In the genomic region with DNA sequence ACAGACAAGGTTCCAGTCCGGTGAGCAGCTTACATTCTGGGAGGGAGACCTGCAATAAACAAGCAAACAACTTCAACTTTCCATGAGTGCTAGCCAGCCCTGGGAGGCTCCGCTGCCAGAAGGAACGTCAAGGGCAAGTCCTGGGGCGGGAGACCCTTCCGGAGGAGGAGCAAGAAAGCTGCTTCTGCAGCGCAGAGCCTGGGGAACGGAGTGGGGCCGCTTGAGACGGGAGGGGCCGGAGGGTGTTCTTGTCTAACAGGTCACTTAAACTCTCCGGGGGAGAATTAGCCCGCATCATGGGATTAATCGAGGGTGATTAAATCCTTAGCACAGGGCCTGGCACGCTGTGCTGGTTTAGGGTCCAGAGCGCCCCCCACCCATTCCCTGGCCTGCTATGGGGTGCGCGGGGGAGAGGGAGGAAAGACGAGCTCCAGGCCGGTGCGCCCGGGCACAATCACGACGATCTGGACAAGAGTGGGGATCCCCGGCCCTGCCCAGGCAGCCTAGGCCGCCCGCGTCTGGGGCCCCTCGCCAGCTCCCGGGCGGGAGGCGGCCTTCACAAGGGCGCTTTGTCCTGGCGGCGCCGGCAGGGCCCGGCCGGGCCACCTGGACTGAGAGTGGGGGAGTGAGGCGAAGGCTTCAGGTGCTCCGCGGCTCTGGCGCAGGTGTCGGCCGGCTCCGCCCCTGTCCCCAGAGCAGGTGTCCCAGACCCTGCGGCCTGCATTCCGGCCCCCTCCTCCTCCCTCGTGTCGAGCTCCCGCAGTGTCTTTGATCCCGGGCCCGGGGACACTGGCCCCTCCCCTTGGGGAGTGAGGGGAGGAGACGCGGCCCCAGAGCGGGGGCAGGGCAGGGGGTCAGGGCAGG, we compare ENCODE assay signal across 8 cellular contexts. TPM values are rescaled to one million over a fixed set of nuclear protein-coding genes. Genes with fewer than 3 reads are reported as not detected.
DNase-seq lines count a peak whose midpoint lies in the region; ATAC-seq and TF ChIP-seq lines count a peak whose summit lies in the region.

No MANE protein-coding gene starts in this region.

- no peak overlapping the region for H3K9ac ChIP-seq in trophoblast cell (ENCODE audit: low read length)

- peak overlapping the region; percentile 51 for H3K4me2 ChIP-seq in OCI-LY7 (ENCODE audit: low read length)
- H3K4me2 ChIP-seq in trophoblast cell (ENCODE audit: low read length): peak overlapping the region; percentile 65

- H3K27ac ChIP-seq in OCI-LY7 (ENCODE audit: low read depth, low read length, poor library complexity, severe bottlenecking): no peak overlapping the region
- H3K27ac ChIP-seq in trophoblast cell (ENCODE audit: low read depth, low read length): no peak overlapping the region

- H3K9me2 ChIP-seq in OCI-LY7 (ENCODE audit: insufficient read depth, low read length): no peaks in the 10 kb centered on the region

- no CpG with 5 or more reads among the region's 54 CpGs for WGBS in trophoblast cell (ENCODE audit: extremely low coverage, insufficient coverage, insufficient read length)

- H2AK5ac ChIP-seq in trophoblast cell (ENCODE audit: low read length): no peak overlapping the region

- no peak overlapping the region for H2BK12ac ChIP-seq in trophoblast cell (ENCODE audit: low read length)

- H3K18ac ChIP-seq in trophoblast cell (ENCODE audit: low read length): no peak overlapping the region

- peak overlapping the region; percentile 36 for H3K4me3 ChIP-seq in OCI-LY7 (ENCODE audit: low read depth, low read length, poor library complexity, severe bottlenecking)
- peak overlapping the region; percentile 4 for H3K4me3 ChIP-seq in trophoblast cell (ENCODE audit: low read depth, low read length)

- POLR2A ChIA-PET in OCI-LY7 (lab: Charles Lee): interaction anchor here (4.5 kb wide), 1 partner anchor 9 kb away, joined by 33 read pairs; no protein-coding TSS in a partner anchor

- H2BK5ac ChIP-seq in trophoblast cell (ENCODE audit: low read depth, low read length, poor library complexity): no peak overlapping the region

- H3K23ac ChIP-seq in trophoblast cell (ENCODE audit: low read length): no peak overlapping the region

- H3K27me3 ChIP-seq in trophoblast cell (ENCODE audit: insufficient read depth, low read length): peaks cover 21% of the 10 kb centered on the region

- ATAC-seq in esophagus mucosa (peak; percentile 2), GM21367 (IDR thresholded peaks at IDR 0.05; ENCODE audit: unreplicated experiment) (no peak), GM21529 (IDR thresholded peaks at IDR 0.05; ENCODE audit: unreplicated experiment) (no peak)

- H2AFZ ChIP-seq in OCI-LY7 (ENCODE audit: low read length) (no peak overlapping the region), trophoblast cell (ENCODE audit: insufficient read depth, low read length, poor library complexity) (no peak overlapping the region)

- no TSS peak for BruUV-seq in OCI-LY7 (replicated peaks; lab: Mats Ljungman, UMichigan)

- no peak for TF ChIP-seq CTCF in OCI-LY7 (conservative IDR thresholded peaks at IDR 0.05; ENCODE audit: low read length)

- H3K79me1 ChIP-seq in trophoblast cell (ENCODE audit: low read length): peaks cover 10% of the 10 kb centered on the region

- intact Hi-C loops in OCI-LY7 (cut with micrococcal nuclease; ENCODE audit: unreplicated experiment): no loop called here

- no peak overlapping the region for H4K12ac ChIP-seq in trophoblast cell (ENCODE audit: low read depth, low read length)

- no peak overlapping the region for H2BK120ac ChIP-seq in trophoblast cell (ENCODE audit: insufficient read depth, low read length, poor library complexity)

- DNase-seq in SHP77 (lab: John Stamatoyannopoulos, UW) (peak; percentile 18 to 57), SHP77 treated with DMSO at 0.1 percent for 48 hours (lab: John Stamatoyannopoulos, UW) (no peak), OCI-LY7 (ENCODE audit: low spot score) (peak; percentile 35), trophoblast cell (peak; percentile 37 to 51), SW 1271 (lab: John Stamatoyannopoulos, UW) (no peak)

- peaks cover 46% of the 10 kb centered on the region for H3K4me1 ChIP-seq in OCI-LY7 (ENCODE audit: insufficient read depth, low read length, poor library complexity, severe bottlenecking)
- peaks cover 15 to 29% of the 10 kb centered on the region in 2 experiments for H3K4me1 ChIP-seq in trophoblast cell (ENCODE audit: control insufficient read depth in 1 of 2, insufficient read depth in 2 of 2, low read length in 2 of 2)

- H3K36me3 ChIP-seq in OCI-LY7 (ENCODE audit: insufficient read depth, low read length) (no peaks in the 10 kb centered on the region), trophoblast cell (ENCODE audit: control insufficient read depth in 1 of 2, insufficient read depth in 2 of 2, low read length in 2 of 2) (no peaks in the 10 kb centered on the region)

- no peaks in the 10 kb centered on the region for H4K20me1 ChIP-seq in OCI-LY7 (ENCODE audit: insufficient read depth, low read length)

- CTCF ChIA-PET in OCI-LY7 (lab: Charles Lee; ENCODE audit: unreplicated experiment): no interaction called here

- H3K4ac ChIP-seq in trophoblast cell (ENCODE audit: low read depth, low read length): no peak overlapping the region

- H4K91ac ChIP-seq in trophoblast cell (ENCODE audit: low read depth, low read length): no peak overlapping the region

- H3K79me2 ChIP-seq in OCI-LY7 (ENCODE audit: insufficient read depth, low read depth, low read length): peaks cover 6% of the 10 kb centered on the region
- no peaks in the 10 kb centered on the region for H3K79me2 ChIP-seq in trophoblast cell (ENCODE audit: control insufficient read depth, insufficient read depth, low read length, poor library complexity)

- H3K14ac ChIP-seq in trophoblast cell (ENCODE audit: low read length): no peak overlapping the region

- H4K8ac ChIP-seq in trophoblast cell (ENCODE audit: low read depth, low read length): no peak overlapping the region

- H3K9me3 ChIP-seq in OCI-LY7 (ENCODE audit: low read length) (no peaks in the 10 kb centered on the region), trophoblast cell (ENCODE audit: insufficient read depth, low read depth, low read length) (peaks cover 4% of the 10 kb centered on the region)

RNA-seq across cellular contexts. Expression of a gene that starts 0.7 kb away (rescaled TPM):
- total RNA-seq in OCI-LY7 (2014; rRNA removed; shearing (Covaris generic)): 0.08 and 0.60 TPM in 2 replicates
- total RNA-seq in OCI-LY7 (2022) (1.00 and 1.3 TPM in 2 replicates), esophagus mucosa (30.4 TPM)
- 7.3 and 8.4 TPM in 2 replicates for polyA plus RNA-seq in trophoblast cell (2013)

RNA-seq across cellular contexts. Expression of a gene that starts 4.1 kb away (rescaled TPM):
- total RNA-seq in OCI-LY7 (2014; rRNA removed; shearing (Covaris generic)): 41.0 TPM in 2 replicates
- total RNA-seq in OCI-LY7 (2022) (42.1 and 43.9 TPM in 2 replicates), esophagus mucosa (22.6 TPM)
- 14.1 and 15.5 TPM in 2 replicates for polyA plus RNA-seq in trophoblast cell (2013)

RNA-seq across cellular contexts. Expression of a gene that starts 14.7 kb away (rescaled TPM):
- 2.4 and 3.3 TPM in 2 replicates for total RNA-seq in OCI-LY7 (2014; rRNA removed; shearing (Covaris generic))
- total RNA-seq in OCI-LY7 (2022): 3.7 and 4.3 TPM in 2 replicates
- total RNA-seq in esophagus mucosa: 0.56 TPM
- polyA plus RNA-seq in trophoblast cell (2013): 0.40 and 0.43 TPM in 2 replicates

RNA-seq across cellular contexts. Expression of a gene that starts 36.3 kb away (rescaled TPM):
- 2.2 and 2.9 TPM in 2 replicates for total RNA-seq in OCI-LY7 (2014; rRNA removed; shearing (Covaris generic))
- total RNA-seq in OCI-LY7 (2022): 1.5 and 2.2 TPM in 2 replicates
- 1.1 TPM for total RNA-seq in esophagus mucosa
- polyA plus RNA-seq in trophoblast cell (2013): 7.4 and 8.1 TPM in 2 replicates

Comparison
In these comparisons a context has a peak if more than half of its experiments do, and no peak if none do; other contexts are left out.
1. DNase-seq: peak in SHP77 (2 of 2), OCI-LY7 (single experiment) and trophoblast cell (2 of 2); none in SHP77 treated with DMSO at 0.1 percent for 48 hours (single experiment) and SW 1271 (0 of 2).
2. RNA of a gene that starts 0.7 kb away (total RNA-seq): 30.4 TPM in esophagus mucosa (single experiment); 0.08 to 1.3 TPM in OCI-LY7; every median in the first group is over 10 times any median in the second.